Comparison of ENCODE assay signal across 15 cellular contexts in the genomic region with DNA sequence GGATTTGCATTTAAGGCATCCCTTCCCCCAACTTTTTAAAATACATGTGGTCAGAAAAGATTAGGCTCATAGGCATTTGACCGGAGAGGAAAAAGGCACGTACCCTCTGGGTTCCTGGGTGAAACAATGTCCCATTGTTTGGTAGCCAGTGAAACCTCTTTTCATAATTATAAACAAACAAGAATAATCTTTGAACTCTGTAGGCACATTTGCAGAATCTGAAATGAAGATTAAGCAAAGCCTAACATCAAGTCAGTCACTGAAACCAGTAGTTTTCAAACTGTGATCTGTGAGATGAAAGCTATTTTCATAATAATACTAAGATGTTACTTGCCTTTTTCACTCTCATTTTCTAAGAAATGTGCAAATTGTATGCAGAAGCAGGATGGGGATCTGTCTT.
DNase-seq lines count a peak whose midpoint lies in the region; ATAC-seq and TF ChIP-seq lines count a peak whose summit lies in the region.
"Had no signal": no experiment of that assay in that cellular context is flagged by ENCODE, and none has a peak within 500 bp of the region (broad histone marks: within the 10 kb centered on the region; RNA-seq: fewer than 3 reads in every experiment).

No MANE protein-coding gene starts in this region.

- H3K27me3 ChIP-seq in Panc1 (ENCODE audit: control insufficient read depth, insufficient read depth, low read length) (no peaks in the 10 kb centered on the region), upper lobe of left lung (no peaks in the 10 kb centered on the region)
- H3K27me3 ChIP-seq: breast epithelium had no signal

- 60 to 69% methylated on average over 2 of the region's 2 CpGs for WGBS in upper lobe of left lung, 2 donors

- in situ Hi-C loops in Panc1 (cut with HindIII; ENCODE audit: low pct_unique_long_range_greater_than_20kb, low sequenced_read_pairs) = no loop called here

- CTCF ChIA-PET in Panc1 (lab: Charles Lee) = no interaction called here

- H3K27ac Mint-ChIP-seq in glutamatergic neuron (ENCODE audit: unreplicated experiment) = peak overlapping the region; percentile 94
- H3K27ac Mint-ChIP-seq: activated naive CD4-positive, alpha-beta T cell treated with anti-CD3 and anti-CD28 coated beads for 36 hours; CD4-positive, alpha-beta memory T cell had no signal

- POLR2A ChIA-PET in Panc1 (lab: Charles Lee) = no interaction called here

- TF ChIP-seq CTCF in Panc1 (IDR thresholded peaks at IDR 0.05) (no peak), glutamatergic neuron (IDR thresholded peaks at IDR 0.05; ENCODE audit: partially characterized antibody, unreplicated experiment) (no peak), upper lobe of left lung (IDR thresholded peaks at IDR 0.05) (no peak)

- intact Hi-C loops in Panc1 (cut with micrococcal nuclease; ENCODE audit: unreplicated experiment) (no loop called here), sciatic nerve (cut with DNase I) (no loop called here)

- BruUV-seq in Panc1 (replicated peaks; lab: Mats Ljungman, UMichigan) = no TSS peak

- peak overlapping the region; percentile 39; the same call in 1 of the 2 replicates for H3K27ac ChIP-seq in Panc1 (ENCODE audit: low read length)
- no peak overlapping the region for H3K27ac ChIP-seq in upper lobe of left lung
- H3K27ac ChIP-seq: 22Rv1, psoas muscle had no signal

- no peaks in the 10 kb centered on the region for H3K36me3 ChIP-seq in Panc1 (ENCODE audit: control insufficient read depth, insufficient read depth, low read length)
- no peaks in the 10 kb centered on the region for H3K36me3 ChIP-seq in upper lobe of left lung
- H3K36me3 ChIP-seq: breast epithelium had no signal

- H3K9me3 ChIP-seq in Panc1 (ENCODE audit: control insufficient read depth, insufficient read depth, low read depth, low read length) (no peaks in the 10 kb centered on the region), upper lobe of left lung (no peaks in the 10 kb centered on the region)
- H3K9me3 ChIP-seq: breast epithelium, psoas muscle had no signal

- H3K27me3 Mint-ChIP-seq in glutamatergic neuron (ENCODE audit: unreplicated experiment) = peaks cover under 1% of the 10 kb centered on the region
- H3K27me3 Mint-ChIP-seq: CD4-positive, alpha-beta memory T cell had no signal

- 0 out of 2 replicates have a peak, but pooled peaks have one; percentile 38 for ATAC-seq in Panc1
- ATAC-seq in sciatic nerve = peak; percentile 48
- no peak for ATAC-seq in upper lobe of left lung (ENCODE audit: low FRiP score in 2 of 2)
- ATAC-seq: psoas muscle had no signal

- TF ChIP-seq EP300 in upper lobe of left lung (IDR thresholded peaks at IDR 0.05) = no peak

- H3K4me3 ChIP-seq in Panc1 (ENCODE audit: low read depth in 2 of 2, low read length in 2 of 2) (no peak overlapping the region), upper lobe of left lung (no peak overlapping the region)
- H3K4me3 ChIP-seq: breast epithelium, psoas muscle had no signal

- peak overlapping the region; percentile 71 for H3K4me3 Mint-ChIP-seq in glutamatergic neuron (ENCODE audit: unreplicated experiment)
- H3K4me3 Mint-ChIP-seq: activated naive CD4-positive, alpha-beta T cell treated with anti-CD3 and anti-CD28 coated beads for 36 hours; CD4-positive, alpha-beta memory T cell had no signal

- peaks cover 1% of the 10 kb centered on the region for H3K9me3 Mint-ChIP-seq in glutamatergic neuron (ENCODE audit: unreplicated experiment)
- H3K9me3 Mint-ChIP-seq: CD4-positive, alpha-beta memory T cell had no signal

- TF ChIP-seq POLR2A in upper lobe of left lung (IDR thresholded peaks at IDR 0.05) = no peak

- H3K4me1 ChIP-seq in Panc1 (ENCODE audit: control insufficient read depth, insufficient read depth, low read length) = peaks cover 14% of the 10 kb centered on the region
- no peaks in the 10 kb centered on the region for H3K4me1 ChIP-seq in upper lobe of left lung
- H3K4me1 ChIP-seq: breast epithelium, psoas muscle had no signal

- DNase-seq in NCI-H146 treated with DMSO at 0.1 percent for 48 hours (lab: John Stamatoyannopoulos, UW; ENCODE audit: unreplicated experiment) (peak; percentile 5), NCI-H146 (lab: John Stamatoyannopoulos, UW) (no peak), Panc1 (ENCODE audit: low read depth, low spot score) (no peak), glutamatergic neuron (no peak), sciatic nerve (ENCODE audit: low spot score) (no peak), upper lobe of left lung (no peak), NCI-H2081 (lab: John Stamatoyannopoulos, UW) (no peak)
- no peak for DNase-seq in activated effector memory CD4-positive, alpha-beta T cell treated with anti-CD3 and anti-CD28 coated beads, Interleukin-2, amount 50 U/mL, for 16 hours
- DNase-seq: activated naive CD4-positive, alpha-beta T cell treated with anti-CD3 and anti-CD28 coated beads for 36 hours; CD4-positive, alpha-beta memory T cell; NCI-H1930; psoas muscle; SIG-M5 had no signal

- peaks cover 20% of the 10 kb centered on the region for H3K4me1 Mint-ChIP-seq in glutamatergic neuron (ENCODE audit: low read depth, unreplicated experiment)

- no peaks in the 10 kb centered on the region for H3K36me3 Mint-ChIP-seq in glutamatergic neuron (ENCODE audit: unreplicated experiment)

Comparison
In these comparisons a context has a peak if more than half of its experiments do, and no peak if none do; other contexts are left out.
1. ATAC-seq: peak in Panc1 (single experiment) and sciatic nerve (single experiment); none in upper lobe of left lung (0 of 2).